Comparison of ENCODE assay signal across 11 cellular contexts in genomic region chr6:156795825-156796224, GRCh38. TPM values are rescaled to one million over a fixed set of nuclear protein-coding genes. Genes with fewer than 3 reads are reported as not detected.
DNase-seq lines count a peak whose midpoint lies in the region; ATAC-seq, FAIRE-seq and TF ChIP-seq lines count a peak whose summit lies in the region.
"Had no signal": no experiment of that assay in that cellular context is flagged by ENCODE, and none has a peak within 500 bp of the region (broad histone marks: within the 10 kb centered on the region; RNA-seq: fewer than 3 reads in every experiment).

No MANE protein-coding gene starts in this region.

- H3K4me3 ChIP-seq in right atrium auricular region (peak overlapping the region in 1 of 2 donors; percentile 6), GM12878 (peak overlapping the region; percentile 62; the same call in 1 of the 2 replicates), HepG2 (replicated peaks in 1 of 3; ENCODE audit: insufficient read depth in 1 of 3, low read depth in 2 of 3, low read length in 3 of 3) (no peak overlapping the region)

- H3K79me2 ChIP-seq in GM12878 (ENCODE audit: control insufficient read depth, insufficient read depth, low read length) (peaks cover 99% of the 10 kb centered on the region), HepG2 (ENCODE audit: insufficient read depth, low read length) (peaks cover 99% of the 10 kb centered on the region)

- H3K36me3 Mint-ChIP-seq in type B pancreatic cell, result peaks cover 15% of the 10 kb centered on the region

- TF ChIP-seq RAD21 in GM12878 (IDR thresholded peaks at IDR 0.05; ENCODE audit: insufficient read depth, low read depth, low read length) (no peak), HepG2 (CRISPR knock-in tag; IDR thresholded peaks at IDR 0.05) (no peak)

- CTCF ChIA-PET in GM12878 (lab: Yijun Ruan, JAX), result interaction anchor here (0.7 to 2.1 kb wide), 7 partner anchors 9 to 250 kb away, joined by 3 to 10 read pairs (median 4); no protein-coding TSS in a partner anchor
- CTCF ChIA-PET in HepG2 (lab: Yijun Ruan, JAX; ENCODE audit: low intra/inter-chr PET ratio, low total read pairs), result no interaction called here

- H3K9me3 ChIP-seq in right atrium auricular region (no peaks in the 10 kb centered on the region), GM12878 (replicated peaks; ENCODE audit: control insufficient read depth, insufficient read depth, low read length) (no peaks in the 10 kb centered on the region), HepG2 (ENCODE audit: low read length) (no peaks in the 10 kb centered on the region)

- H3K4me1 ChIP-seq in right atrium auricular region, result peaks cover 0 to 71% of the 10 kb centered on the region in 2 donors
- peaks cover 38% of the 10 kb centered on the region for H3K4me1 ChIP-seq in GM12878 (ENCODE audit: control insufficient read depth, insufficient read depth, low read length)
- H3K4me1 ChIP-seq in HepG2 (ENCODE audit: insufficient read depth, low read length), result peaks cover 25% of the 10 kb centered on the region

- no peak for TF ChIP-seq EP300 in GM12878 (IDR thresholded peaks at IDR 0.05; ENCODE audit: borderline replicate concordance in 1 of 2, control insufficient read depth in 1 of 2, low read depth in 2 of 2, low read length in 2 of 2)
- TF ChIP-seq EP300 in HepG2 (IDR thresholded peaks at IDR 0.05; ENCODE audit: low read depth in 2 of 2, low read length in 2 of 2), result no peak
- no peak for TF ChIP-seq EP300 in HepG2 (CRISPR knock-in tag; IDR thresholded peaks at IDR 0.05; ENCODE audit: borderline replicate concordance)

- no TSS peak for BruUV-seq in GM12878 (replicated peaks; lab: Mats Ljungman, UMichigan)
- BruUV-seq in HepG2 (replicated peaks; lab: Mats Ljungman, UMichigan), result no TSS peak

- intact Hi-C loops in Right ventricle myocardium superior (cut with DNase I), result no loop called here
- intact Hi-C loops in GM12878 (cut with micrococcal nuclease; ENCODE audit: unreplicated experiment), result no loop called here
- intact Hi-C loops in left colon (cut with DNase I, micrococcal nuclease), result no loop called here
- intact Hi-C loops in HepG2 (cut with micrococcal nuclease; ENCODE audit: unreplicated experiment), result no loop called here

- in situ Hi-C loops in GM12878 (cut with MboI) (no loop called here), HepG2 (cut with HindIII; ENCODE audit: extremely low pct_ligation_motif_present, low pct_unique_long_range_greater_than_20kb) (no loop called here)

- no peak overlapping the region for H3K9ac ChIP-seq in GM12878 (ENCODE audit: control insufficient read depth, insufficient read depth, low read length)
- no peak overlapping the region for H3K9ac ChIP-seq in HepG2 (ENCODE audit: insufficient read depth, low read depth, low read length)

- RAD21 ChIA-PET in GM12878 (lab: Charles Lee; ENCODE audit: unreplicated experiment), result interaction anchor here (0.6 to 1.4 kb wide), 4 partner anchors 8 to 157 kb away, joined by 3 to 4 read pairs (median 3); no protein-coding TSS in a partner anchor

- POLR2A ChIA-PET in GM12878 (lab: Charles Lee) (interaction anchor here (1.1 to 2.0 kb wide), 2 partner anchors 9 to 11 kb away, joined by 4 to 14 read pairs; no protein-coding TSS in a partner anchor), HepG2 (lab: Yijun Ruan, JAX) (no interaction called here)

- peaks cover 8% of the 10 kb centered on the region for H4K20me1 ChIP-seq in GM12878 (ENCODE audit: control insufficient read depth, insufficient read depth)
- H4K20me1 ChIP-seq in HepG2 (ENCODE audit: insufficient read depth, low read length), result peaks cover 34% of the 10 kb centered on the region

- SMC1A ChIA-PET in GM12878 (lab: Charles Lee; ENCODE audit: uncharacterized antibody, unreplicated experiment), result interaction anchor here (0.5 to 5.1 kb wide), 12 partner anchors 11 to 1048 kb away, joined by 3 to 23 read pairs (median 4); no protein-coding TSS in a partner anchor

- peak; percentile 46 for ATAC-seq in Right ventricle myocardium superior (ENCODE audit: poor library complexity)
- no peak for ATAC-seq in GM12878
- ATAC-seq in left colon, result peak; percentile 59
- ATAC-seq in HepG2, result no peak

- no peak overlapping the region for H3K27ac ChIP-seq in right atrium auricular region
- peak overlapping the region; percentile 66 for H3K27ac ChIP-seq in GM12878 (ENCODE audit: control insufficient read depth, insufficient read depth)
- H3K27ac ChIP-seq in HepG2 (ENCODE audit: extremely low read length, insufficient read depth, low read length), result no peak overlapping the region

- FAIRE-seq in GM12878 (lab: Jason Lieb, UNC) (no peak), HepG2 (lab: Jason Lieb, UNC) (no peak)
- FAIRE-seq: endothelial cell of umbilical vein had no signal

- H3K27me3 Mint-ChIP-seq in type B pancreatic cell, result no peaks in the 10 kb centered on the region

- H3K27ac Mint-ChIP-seq in type B pancreatic cell, result peak overlapping the region; percentile 81

- H3K27me3 ChIP-seq in right atrium auricular region (no peaks in the 10 kb centered on the region), GM12878 (replicated peaks in 1 of 2; ENCODE audit: control insufficient read depth in 2 of 2, insufficient read depth in 2 of 2, low read length in 1 of 2) (no peaks in the 10 kb centered on the region), HepG2 (ENCODE audit: control insufficient read depth in 1 of 2, insufficient read depth in 2 of 2, low read length in 2 of 2) (no peaks in the 10 kb centered on the region)

- H3K36me3 ChIP-seq in right atrium auricular region (no peaks in the 10 kb centered on the region), GM12878 (ENCODE audit: control insufficient read depth in 2 of 2, insufficient read depth in 2 of 2, low read length in 1 of 2) (peaks cover 10 to 12% of the 10 kb centered on the region in 2 experiments; a peak in 3 of 4 replicates), HepG2 (replicated peaks in 1 of 2; ENCODE audit: control insufficient read depth in 1 of 2, insufficient read depth in 2 of 2, low read length in 2 of 2) (peaks cover 0 to 5% of the 10 kb centered on the region in 2 experiments; a peak in 1 of 5 replicates)

- WGBS in GM12878 (ENCODE audit: insufficient coverage, insufficient replicate concordance, low lambda C conversion rate, missing lambda C conversion rate), result 99% methylated on average over 9 of the region's 9 CpGs
- over 99% methylated on average over 9 of the region's 9 CpGs for WGBS in HepG2 (ENCODE audit: low lambda C conversion rate)

- no peak for TF ChIP-seq CTCF in right atrium auricular region (IDR thresholded peaks at IDR 0.05)
- TF ChIP-seq CTCF in GM12878 (IDR thresholded peaks at IDR 0.05 in 2 of 3, conservative IDR thresholded peaks at IDR 0.05 in 1 of 3; ENCODE audit: control insufficient read depth in 2 of 3, extremely low read depth in 1 of 3, insufficient read depth in 1 of 3, low read depth in 3 of 3, low read length in 3 of 3), result no peak
- no peak for TF ChIP-seq CTCF in type B pancreatic cell (conservative IDR thresholded peaks at IDR 0.05)
- no peak for TF ChIP-seq CTCF in HepG2 (CRISPR knock-in tag; IDR thresholded peaks at IDR 0.05)

- peak overlapping the region; percentile 40 for H3K4me3 Mint-ChIP-seq in type B pancreatic cell

- TF ChIP-seq POLR2A in GM12878 (IDR thresholded peaks at IDR 0.05; ENCODE audit: low read depth, low read length), result peak; percentile 35; the same call in 1 of the 2 replicates
- TF ChIP-seq POLR2A in HepG2 (IDR thresholded peaks at IDR 0.05; ENCODE audit: insufficient read depth in 1 of 2, low read depth in 2 of 2, low read length in 2 of 2), result no peak

- H2AFZ ChIP-seq in GM12878 (ENCODE audit: control insufficient read depth, low read depth, low read length) (no peak overlapping the region), HepG2 (ENCODE audit: low read length) (no peak overlapping the region)

- no peaks in the 10 kb centered on the region for H3K9me3 Mint-ChIP-seq in type B pancreatic cell

- no peak for DNase-seq in Right ventricle myocardium superior
- DNase-seq in right atrium auricular region (ENCODE audit: low spot score), result no peak
- no peak for DNase-seq in GM12878 (ENCODE audit: low read depth, low spot score)
- peak in 1 of 2 donors; percentile 27 for DNase-seq in left colon
- no peak for DNase-seq in type B pancreatic cell (ENCODE audit: extremely low spot score, unreplicated experiment)
- no peak for DNase-seq in HepG2 (ENCODE audit: low spot score)
- DNase-seq in COLO668 (lab: John Stamatoyannopoulos, UW; ENCODE audit: unreplicated experiment), result no peak
- DNase-seq in SW 1271 (lab: John Stamatoyannopoulos, UW), result no peak
- DNase-seq: NCI-H187 treated with DMSO at 0.1 percent for 48 hours; stimulated activated CD4-positive, alpha-beta T cell treated with anti-CD3 and anti-CD28 coated beads, Interleukin-4, amount 100 ng/mL, for 4 hours had no signal

- H3K4me2 ChIP-seq in GM12878 (ENCODE audit: control insufficient read depth, insufficient read depth) (peak overlapping the region; percentile 83), HepG2 (ENCODE audit: low read depth, low read length) (no peak overlapping the region)

- H3K4me1 Mint-ChIP-seq in type B pancreatic cell (ENCODE audit: unreplicated experiment), result peaks cover 55% of the 10 kb centered on the region

RNA-seq across cellular contexts. Expression of gene ARID1B, which starts 18.6 kb away (rescaled TPM):
- 49.2 TPM for total RNA-seq in Right ventricle myocardium superior
- total RNA-seq in right atrium auricular region, result 10 to 100 TPM; 43.9 to 44.6 TPM
- total RNA-seq in GM12878 (2013; cell fraction: nucleolus; rRNA removed), result 1,061 and 1,083 TPM in 2 replicates
- total RNA-seq in GM12878 (2014; rRNA removed), result 68.0 and 68.8 TPM in 2 replicates
- total RNA-seq in GM12878 (2014; rRNA removed; fragmentation: Illumina TruSeq; extraction: Trizol), result 73.7 and 80.8 TPM in 2 replicates
- total RNA-seq in GM12878 (2021), result 116 and 133 TPM in 2 replicates
- 28.7 TPM for polyA plus RNA-seq in GM12878 (2011; ENCODE audit: low read depth)
- polyA plus RNA-seq in GM12878 (2011; rRNA removed), result 21.3 and 24.7 TPM in 2 replicates
- polyA plus RNA-seq in GM12878 (2011; cell fraction: cytosol; rRNA removed), result 21.4 and 24.5 TPM in 2 replicates
- 69.4 and 82.0 TPM in 2 replicates for polyA plus RNA-seq in GM12878 (2011; cell fraction: nucleus; rRNA removed)
- 43.0 and 45.3 TPM in 2 replicates for polyA plus RNA-seq in GM12878 (2012)
- polyA plus RNA-seq in GM12878 (2014; fragmentation: Illumina TruSeq; extraction: Trizol), result 59.2 and 69.9 TPM in 2 replicates
- 10 to 100 TPM; 37.7 to 73.9 TPM for polyA plus RNA-seq in GM12878 (2014; fragmentation: Nextera tagmentation; extraction: Ambion mirVana)
- 50.0 and 59.1 TPM in 2 replicates for polyA plus RNA-seq in GM12878 (2014; rRNA removed)
- 10 to 100 TPM; 32.4 to 39.1 TPM for polyA plus RNA-seq in GM12878 (2016; fragmentation: Nextera tagmentation; extraction: Ambion mirVana)
- 124 and 158 TPM in 2 replicates for polyA minus RNA-seq in GM12878 (2011; rRNA and poly(A)+ RNA removed)
- polyA minus RNA-seq in GM12878 (2011; cell fraction: cytosol; rRNA and poly(A)+ RNA removed), result 32.6 and 38.9 TPM in 2 replicates
- 206 and 401 TPM in 2 replicates for polyA minus RNA-seq in GM12878 (2011; cell fraction: nucleus; rRNA and poly(A)+ RNA removed)
- 10 to 100 TPM; 69.0 to 85.4 TPM for total RNA-seq in left colon
- total RNA-seq in type B pancreatic cell (ENCODE audit: low replicate concordance), result 66.2 and 97.2 TPM in 2 replicates
- total RNA-seq in HepG2 (2016; rRNA removed; fragmentation: Illumina TruSeq; extraction: Trizol), result 32.6 and 38.0 TPM in 2 replicates
- 41.7 TPM in 2 replicates for total RNA-seq in HepG2 (2016; cell fraction: cytosol; rRNA removed; fragmentation: Illumina TruSeq; extraction: Trizol; ENCODE audit: low read depth)
- total RNA-seq in HepG2 (2016; cell fraction: insoluble cytoplasmic fraction; rRNA removed; fragmentation: Illumina TruSeq; extraction: Trizol), result 30.2 and 35.7 TPM in 2 replicates
- total RNA-seq in HepG2 (2016; cell fraction: membrane; rRNA removed; fragmentation: Illumina TruSeq; extraction: Trizol), result 16.5 and 21.3 TPM in 2 replicates
- 130 and 139 TPM in 2 replicates for total RNA-seq in HepG2 (2016; cell fraction: nucleus; rRNA removed; fragmentation: Illumina TruSeq; extraction: Trizol)
- 20.1 and 22.5 TPM in 2 replicates for polyA plus RNA-seq in HepG2 (2011; rRNA removed)
- 13.6 and 13.8 TPM in 2 replicates for polyA plus RNA-seq in HepG2 (2011; cell fraction: cytosol; rRNA removed)
- polyA plus RNA-seq in HepG2 (2011; cell fraction: nucleus; rRNA removed), result 47.4 and 49.3 TPM in 2 replicates
- 25.2 and 26.7 TPM in 2 replicates for polyA plus RNA-seq in HepG2 (2012)
- polyA plus RNA-seq in HepG2 (2016; cell fraction: cytosol; fragmentation: Illumina TruSeq; extraction: Trizol; ENCODE audit: low read depth), result 1.8 and 2.0 TPM in 2 replicates
- polyA plus RNA-seq in HepG2 (2016; cell fraction: insoluble cytoplasmic fraction; fragmentation: Illumina TruSeq; extraction: Trizol; ENCODE audit: low read depth), result 27.9 and 32.0 TPM in 2 replicates
- polyA plus RNA-seq in HepG2 (2016; cell fraction: membrane; fragmentation: Illumina TruSeq; extraction: Trizol; ENCODE audit: low read depth), result 5.4 and 5.7 TPM in 2 replicates
- polyA plus RNA-seq in HepG2 (2016; cell fraction: nucleus; fragmentation: Illumina TruSeq; extraction: Trizol; ENCODE audit: insufficient read depth, low read depth), result 44.9 and 47.2 TPM in 2 replicates
- 77.4 and 128 TPM in 2 replicates for polyA minus RNA-seq in HepG2 (2011; rRNA and poly(A)+ RNA removed; ENCODE audit: low replicate concordance)
- polyA minus RNA-seq in HepG2 (2011; cell fraction: cytosol; rRNA and poly(A)+ RNA removed), result 40.2 and 55.4 TPM in 2 replicates
- polyA minus RNA-seq in HepG2 (2011; cell fraction: nucleus; rRNA and poly(A)+ RNA removed), result 329 and 355 TPM in 2 replicates

Comparison
In these comparisons a context has a peak if more than half of its experiments do, and no peak if none do; other contexts are left out.
1. ATAC-seq: peak in Right ventricle myocardium superior (single experiment) and left colon (single experiment); none in GM12878 (single experiment) and HepG2 (single experiment).